In the genomic region with DNA sequence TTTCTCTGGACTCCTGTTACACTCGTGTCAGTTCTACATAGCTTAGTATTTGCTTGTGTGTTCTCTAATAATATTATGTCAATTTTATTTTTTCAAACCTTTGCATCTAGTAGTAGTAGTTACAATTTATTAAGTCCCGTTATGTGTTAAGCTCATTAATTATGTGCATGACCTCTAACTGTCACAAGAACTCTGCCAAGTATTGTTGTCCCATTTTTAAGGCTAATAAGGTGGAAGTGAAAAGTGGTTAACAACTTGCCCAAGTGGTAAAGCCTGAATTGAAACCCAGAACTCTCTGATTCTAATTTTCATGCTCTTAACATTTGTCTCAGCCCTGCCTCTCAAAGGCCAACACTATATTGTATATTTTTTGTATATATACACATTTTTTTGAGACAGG, we compare ENCODE assay signal across 18 cellular contexts.
"Had no signal": no experiment of that assay in that cellular context is flagged by ENCODE, and none has a peak within 500 bp of the region (broad histone marks: within the 10 kb centered on the region; RNA-seq: fewer than 3 reads in every experiment).

No MANE protein-coding gene starts in this region.

- ATAC-seq: foreskin keratinocyte, gastroesophageal sphincter, heart left ventricle, left cardiac atrium, left lung, left ventricle myocardium superior, lower lobe of right lung had no signal

- H3K4me1 ChIP-seq: esophagus muscularis mucosa, foreskin keratinocyte, gastroesophageal sphincter, heart left ventricle, left lung, lower lobe of right lung had no signal

- DNase-seq: dermis blood vessel endothelial cell; dorsolateral prefrontal cortex; effector CD4-positive, alpha-beta T cell; effector memory CD4-positive, alpha-beta T cell; foreskin keratinocyte; heart left ventricle; hippocampal formation; left cardiac atrium; left lung; left ventricle myocardium superior; lower lobe of right lung; mesenchymal stem cell; naive B cell had no signal

- H3K27ac Mint-ChIP-seq: mesothelial cell of epicardium had no signal

- H3K27ac ChIP-seq: coronary artery, dorsolateral prefrontal cortex, esophagus muscularis mucosa, foreskin keratinocyte, gastroesophageal sphincter, heart left ventricle, left lung, lower lobe of right lung had no signal

- H3K4me1 Mint-ChIP-seq: naive B cell had no signal

- H3K27me3 Mint-ChIP-seq: naive B cell had no signal

- H3K9me3 ChIP-seq: esophagus muscularis mucosa, gastroesophageal sphincter, heart left ventricle, left lung, lower lobe of right lung, mucosa of descending colon had no signal

- H3K36me3 ChIP-seq: esophagus muscularis mucosa, gastroesophageal sphincter, heart left ventricle, left lung, lower lobe of right lung had no signal

- H3K4me3 Mint-ChIP-seq: mesothelial cell of epicardium, naive B cell had no signal

- H3K4me3 ChIP-seq: coronary artery, dorsolateral prefrontal cortex, esophagus muscularis mucosa, gastroesophageal sphincter, heart left ventricle, left lung, lower lobe of right lung, mucosa of descending colon had no signal

- H3K27me3 ChIP-seq: esophagus muscularis mucosa, foreskin keratinocyte, gastroesophageal sphincter, heart left ventricle, left lung had no signal

- H3K36me3 Mint-ChIP-seq: mesothelial cell of epicardium, naive B cell had no signal
